ENCODE assay signal across 8 cellular contexts in the genomic region with DNA sequence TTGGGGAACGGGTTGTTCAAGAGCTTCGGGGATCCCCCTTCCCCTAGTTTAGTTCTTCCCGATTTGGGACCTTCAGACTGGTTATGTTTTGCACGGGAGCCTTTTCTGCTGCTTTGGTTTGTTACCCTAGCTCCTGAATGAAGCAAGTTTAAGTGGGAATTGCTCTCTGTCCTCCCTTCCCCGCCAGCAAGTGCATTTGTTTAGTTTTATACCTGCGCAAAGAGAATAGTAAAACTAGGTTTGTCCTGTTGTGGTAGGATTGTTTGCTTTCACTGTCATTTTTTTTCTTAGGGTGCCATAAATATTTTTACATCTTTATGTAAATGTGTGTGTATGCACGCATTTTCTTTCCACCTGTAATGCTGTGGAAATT. TPM values are rescaled to one million over a fixed set of nuclear protein-coding genes. Genes with fewer than 3 reads are reported as not detected.
DNase-seq lines count a peak whose midpoint lies in the region; ATAC-seq and TF ChIP-seq lines count a peak whose summit lies in the region.

No MANE protein-coding gene starts in this region.

- ATAC-seq in gastrocnemius medialis: no peak
- ATAC-seq in GM21723 (IDR thresholded peaks at IDR 0.05; ENCODE audit: unreplicated experiment): no peak

- no peaks in the 10 kb centered on the region for H3K36me3 ChIP-seq in gastrocnemius medialis

- H3K9me3 ChIP-seq in gastrocnemius medialis: no peaks in the 10 kb centered on the region

- TF ChIP-seq POLR2A in gastrocnemius medialis (IDR thresholded peaks at IDR 0.05): no peak

- in situ Hi-C loops in gastrocnemius medialis (cut with MboI; ENCODE audit: low sequenced_read_pairs in 4 of 4): no loop called here

- intact Hi-C loops in gastrocnemius medialis (cut with DNase I; ENCODE audit: low total_unique reads): no loop called here

- peak overlapping the region; percentile 75 for H3K27ac ChIP-seq in VCaP
- peak overlapping the region; percentile 64 to 71 (median 67) for H3K27ac ChIP-seq in gastrocnemius medialis

- H3K4me1 ChIP-seq in gastrocnemius medialis: no peaks in the 10 kb centered on the region

- DNase-seq in HFF-Myc (ENCODE audit: extremely low read depth, low read depth): no peak
- peak; percentile 6 for DNase-seq in glomerular visceral epithelial cell (ENCODE audit: extremely low spot score)
- no peak for DNase-seq in gastrocnemius medialis
- no peak for DNase-seq in activated effector memory CD4-positive, alpha-beta T cell treated with anti-CD3 and anti-CD28 coated beads, Interleukin-2, amount 50 U/mL, for 16 hours
- no peak for DNase-seq in SHP77 (lab: John Stamatoyannopoulos, UW)
- no peak for DNase-seq in COLO668 (lab: John Stamatoyannopoulos, UW; ENCODE audit: unreplicated experiment)

- H3K4me3 ChIP-seq in HFF-Myc (replicated peaks; ENCODE audit: low read depth, low read length): peak overlapping the region; percentile 46
- H3K4me3 ChIP-seq in gastrocnemius medialis: peak overlapping the region; percentile 75 to 81 (median 76)

- H3K27me3 ChIP-seq in gastrocnemius medialis: no peaks in the 10 kb centered on the region

- no peak for TF ChIP-seq CTCF in HFF-Myc (IDR thresholded peaks at IDR 0.05; ENCODE audit: low read depth, low read length, missing control alignments)
- no peak for TF ChIP-seq CTCF in VCaP (conservative IDR thresholded peaks at IDR 0.05)
- no peak for TF ChIP-seq CTCF in gastrocnemius medialis (IDR thresholded peaks at IDR 0.05 in 4 of 5, conservative IDR thresholded peaks at IDR 0.05 in 1 of 5)

RNA-seq across cellular contexts. Expression of a gene that starts 0.7 kb away (rescaled TPM):
- 10 to 100 TPM in 1 of 4 donors, 1 to 10 TPM in 3; 8.0 to 15.7 (median 9.1) TPM for total RNA-seq in gastrocnemius medialis
